8 cellular contexts compared by ENCODE assay signal in the genomic region with DNA sequence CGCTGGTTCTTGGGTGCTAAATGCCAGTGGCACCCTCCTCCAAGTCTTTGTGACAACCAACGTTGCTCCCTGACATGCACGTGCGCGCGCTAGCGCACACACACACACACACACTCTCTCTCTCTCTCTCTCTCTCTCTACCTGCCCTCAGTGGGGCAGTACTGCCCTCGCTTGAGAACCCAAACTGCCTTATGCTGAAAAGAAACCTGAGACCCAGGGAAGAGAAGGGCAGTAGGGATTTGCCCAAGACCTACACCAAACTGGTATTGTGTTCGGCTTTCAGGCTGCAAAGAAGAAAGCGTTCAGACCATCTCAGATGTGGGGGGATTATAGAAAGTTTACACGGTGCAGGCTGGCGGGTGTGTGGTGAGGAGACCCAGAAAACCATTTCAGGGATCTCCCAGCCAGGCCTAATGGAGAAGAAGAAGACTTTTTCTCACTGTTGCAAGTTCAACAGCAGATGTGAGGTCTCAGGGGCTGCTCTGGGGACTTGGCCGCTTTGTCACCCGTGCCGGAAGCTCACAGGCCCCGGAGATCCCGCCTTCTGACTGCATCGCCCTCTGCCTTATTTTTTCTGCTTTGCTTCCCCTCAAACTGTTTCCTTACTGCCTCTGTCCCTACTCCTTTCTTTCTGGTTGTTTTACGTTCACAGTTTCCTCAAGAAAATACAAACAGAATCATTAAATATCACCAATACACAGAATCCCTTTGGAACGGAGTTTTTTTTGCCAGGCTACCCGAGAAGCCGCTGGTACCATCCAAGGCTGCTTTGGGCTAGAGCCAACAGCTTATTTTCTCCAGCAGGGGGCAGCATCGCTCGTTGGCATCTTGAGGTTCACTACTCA.
DNase-seq lines count a peak whose midpoint lies in the region; ATAC-seq lines count a peak whose summit lies in the region.

No MANE protein-coding gene starts in this region.

- H3K27ac Mint-ChIP-seq in activated CD4-positive, alpha-beta T cell treated with anti-CD3 and anti-CD28 coated beads, Interleukin-2, amount 10 ng/mL, durations not matched to agents 24 days and 14 days: peak overlapping the region; percentile 95

- ATAC-seq in GM19043 (IDR thresholded peaks at IDR 0.05; ENCODE audit: low read depth, unreplicated experiment) (peak; percentile 73), HG03354 (IDR thresholded peaks at IDR 0.05; ENCODE audit: poor library complexity, severe bottlenecking, unreplicated experiment) (peak; percentile 81)

- no CpG with 5 or more reads among the region's 24 CpGs for WGBS in mesendoderm (ENCODE audit: extremely low coverage, insufficient coverage, low lambda C conversion rate)

- no peak overlapping the region for H2BK120ac ChIP-seq in mesendoderm (ENCODE audit: low read depth, low read length)

- no peak overlapping the region for H2BK5ac ChIP-seq in mesendoderm (ENCODE audit: low read length)

- H3K4me1 ChIP-seq in BLaER1 (peaks cover 38% of the 10 kb centered on the region), duodenal mucosa (ENCODE audit: control insufficient read depth in 1 of 2, insufficient read depth in 2 of 2, low read length in 2 of 2) (peaks cover 4 to 10% of the 10 kb centered on the region in 2 donors), mesendoderm (ENCODE audit: control insufficient read depth, low read depth, low read length) (no peaks in the 10 kb centered on the region)

- H2BK15ac ChIP-seq in mesendoderm (replicated peaks; ENCODE audit: low read depth): no peak overlapping the region

- peaks cover 42% of the 10 kb centered on the region for H3K27me3 Mint-ChIP-seq in activated CD4-positive, alpha-beta T cell treated with anti-CD3 and anti-CD28 coated beads, Interleukin-2, amount 10 ng/mL, durations not matched to agents 24 days and 14 days

- no peak overlapping the region for H2AK5ac ChIP-seq in mesendoderm (ENCODE audit: low read length)

- no peak overlapping the region for H3K18ac ChIP-seq in mesendoderm (ENCODE audit: low read length)

- H3K9me3 Mint-ChIP-seq in activated CD4-positive, alpha-beta T cell treated with anti-CD3 and anti-CD28 coated beads, Interleukin-2, amount 10 ng/mL, durations not matched to agents 24 days and 14 days: no peaks in the 10 kb centered on the region

- no peaks in the 10 kb centered on the region for H3K36me3 ChIP-seq in BLaER1
- no peaks in the 10 kb centered on the region for H3K36me3 ChIP-seq in duodenal mucosa (ENCODE audit: control insufficient read depth in 1 of 2, insufficient read depth in 2 of 2, low read length in 2 of 2)
- H3K36me3 ChIP-seq in mesendoderm (ENCODE audit: control insufficient read depth, insufficient read depth, low read length): no peaks in the 10 kb centered on the region

- no peaks in the 10 kb centered on the region for H3K79me2 ChIP-seq in mesendoderm (ENCODE audit: control insufficient read depth, insufficient read depth, low read length)

- peak; percentile 93 for DNase-seq in NCI-H345 treated with DMSO at 0.1 percent for 48 hours (lab: John Stamatoyannopoulos, UW; ENCODE audit: unreplicated experiment)
- peak; percentile 92 for DNase-seq in activated CD4-positive, alpha-beta T cell treated with anti-CD3 and anti-CD28 coated beads, Interleukin-2, amount 10 ng/mL, durations not matched to agents 24 days and 14 days
- DNase-seq in mesendoderm: peak; percentile 88
- DNase-seq in stimulated activated CD8-positive, alpha-beta memory T cell treated with anti-CD3 and anti-CD28 coated beads, Interleukin-15, amount 100 ng/mL, for 1 hour (ENCODE audit: low read depth): peak; percentile 65

- intact Hi-C loops in activated CD4-positive, alpha-beta T cell treated with anti-CD3 and anti-CD28 coated beads, Interleukin-2, amount 10 ng/mL, durations not matched to agents 24 days and 14 days (cut with micrococcal nuclease): loop anchor here (1.0 to 10.0 kb wide), 5 partner anchors 83 to 423 kb away; a partner anchor contains a TSS

- no peaks in the 10 kb centered on the region for H4K20me1 ChIP-seq in BLaER1

- no peak overlapping the region for H3K4ac ChIP-seq in mesendoderm (ENCODE audit: low read depth, low read length)

- H3K4me1 Mint-ChIP-seq in activated CD4-positive, alpha-beta T cell treated with anti-CD3 and anti-CD28 coated beads, Interleukin-2, amount 10 ng/mL, durations not matched to agents 24 days and 14 days: peaks cover 32% of the 10 kb centered on the region

- no peak overlapping the region for H4K8ac ChIP-seq in mesendoderm (ENCODE audit: low read depth, low read length)

- H3K9me3 ChIP-seq in BLaER1 (no peaks in the 10 kb centered on the region), duodenal mucosa (ENCODE audit: control insufficient read depth in 1 of 2, low read length in 2 of 2) (no peaks in the 10 kb centered on the region)

- H4K5ac ChIP-seq in mesendoderm (ENCODE audit: low read length): no peak overlapping the region

- H3K9ac ChIP-seq in BLaER1 (peak overlapping the region; percentile 64), duodenal mucosa (ENCODE audit: low read depth in 1 of 2, low read length in 2 of 2) (peak overlapping the region; percentile 48 to 62), mesendoderm (ENCODE audit: low read length) (peak overlapping the region; percentile 74)

- H3K27me3 ChIP-seq in BLaER1 (peaks cover 14% of the 10 kb centered on the region), duodenal mucosa (ENCODE audit: control insufficient read depth in 1 of 2, insufficient read depth in 2 of 2, low read length in 2 of 2) (no peaks in the 10 kb centered on the region), mesendoderm (ENCODE audit: insufficient read depth, low read length, poor library complexity) (no peaks in the 10 kb centered on the region)

- no peaks in the 10 kb centered on the region for H3K79me1 ChIP-seq in mesendoderm (ENCODE audit: low read length)

- H3K4me3 Mint-ChIP-seq in activated CD4-positive, alpha-beta T cell treated with anti-CD3 and anti-CD28 coated beads, Interleukin-2, amount 10 ng/mL, durations not matched to agents 24 days and 14 days: peak overlapping the region; percentile 97

- peak overlapping the region; percentile 59 for H3K56ac ChIP-seq in mesendoderm (ENCODE audit: low read length)

- no peak overlapping the region for H3K23ac ChIP-seq in mesendoderm (ENCODE audit: low read length)

- H3K4me2 ChIP-seq in BLaER1 (peak overlapping the region; percentile 86), mesendoderm (ENCODE audit: low read length) (peak overlapping the region; percentile 72)

- H3K36me3 Mint-ChIP-seq in activated CD4-positive, alpha-beta T cell treated with anti-CD3 and anti-CD28 coated beads, Interleukin-2, amount 10 ng/mL, durations not matched to agents 24 days and 14 days (ENCODE audit: low read depth): peaks cover 4% of the 10 kb centered on the region

- peak overlapping the region; percentile 65 for H3K27ac ChIP-seq in BLaER1
- H3K27ac ChIP-seq in duodenal mucosa (ENCODE audit: low read depth, low read length): no peak overlapping the region
- H3K27ac ChIP-seq in mesendoderm (ENCODE audit: low read depth, low read length): no peak overlapping the region

- H3K4me3 ChIP-seq in BLaER1 (peak overlapping the region; percentile 52), duodenal mucosa (ENCODE audit: low read depth in 1 of 2, low read length in 2 of 2) (peak overlapping the region; percentile 75 to 79), mesendoderm (ENCODE audit: low read length) (peak overlapping the region; percentile 14)

Comparison
In these comparisons a context has a peak if more than half of its experiments do, and no peak if none do; other contexts are left out.
1. H3K4me3 ChIP-seq: peak in every context shown above with its lines; median percentile 77 in duodenal mucosa; 52 in BLaER1; 14 in mesendoderm.